Comparison of ENCODE assay signal across 8 cellular contexts in genomic region chr4:108466936-108467902, GRCh38.
DNase-seq lines count a peak whose midpoint lies in the region; ATAC-seq and TF ChIP-seq lines count a peak whose summit lies in the region.

No MANE protein-coding gene starts in this region.

- H3K36me3 Mint-ChIP-seq in activated CD4-positive, alpha-beta T cell treated with anti-CD3 and anti-CD28 coated beads, Interleukin-2, amount 10 ng/mL, durations not matched to agents 7 days and 5 days (ENCODE audit: low read depth) = peaks cover 9% of the 10 kb centered on the region

- CTCF ChIA-PET in activated CD4-positive, alpha-beta T cell treated with anti-CD3 and anti-CD28 coated beads, Interleukin-2, amount 10 ng/mL, durations not matched to agents 7 days and 5 days (lab: Charles Lee) = interaction anchor here (0.6 to 1.6 kb wide), 6 partner anchors 19 to 448 kb away, joined by 3 to 4 read pairs (median 3); no protein-coding TSS in a partner anchor

- H3K27ac Mint-ChIP-seq in activated CD4-positive, alpha-beta T cell treated with anti-CD3 and anti-CD28 coated beads, Interleukin-2, amount 10 ng/mL, durations not matched to agents 7 days and 5 days = peak overlapping the region; percentile 98

- no peak overlapping the region for H3K4me3 ChIP-seq in epithelial cell of esophagus (ENCODE audit: low read length)

- peak overlapping the region; percentile 58 for H3K4me3 Mint-ChIP-seq in activated CD4-positive, alpha-beta T cell treated with anti-CD3 and anti-CD28 coated beads, Interleukin-2, amount 10 ng/mL, durations not matched to agents 7 days and 5 days

- H3K4me1 Mint-ChIP-seq in activated CD4-positive, alpha-beta T cell treated with anti-CD3 and anti-CD28 coated beads, Interleukin-2, amount 10 ng/mL, durations not matched to agents 7 days and 5 days = peaks cover 46% of the 10 kb centered on the region

- intact Hi-C loops in cardiac septum (cut with DNase I) = no loop called here

- ATAC-seq in HG02623 (IDR thresholded peaks at IDR 0.05; ENCODE audit: unreplicated experiment) = peak; percentile 93

- in situ Hi-C loops in G401 (cut with HindIII; ENCODE audit: low sequenced_read_pairs) = no loop called here

- no peaks in the 10 kb centered on the region for H3K27me3 Mint-ChIP-seq in activated CD4-positive, alpha-beta T cell treated with anti-CD3 and anti-CD28 coated beads, Interleukin-2, amount 10 ng/mL, durations not matched to agents 7 days and 5 days

- POLR2A ChIA-PET in activated CD4-positive, alpha-beta T cell treated with anti-CD3 and anti-CD28 coated beads, Interleukin-2, amount 10 ng/mL, durations not matched to agents 7 days and 5 days (lab: Charles Lee) = interaction anchor here (0.6 to 1.4 kb wide), 2 partner anchors 294 to 315 kb away, joined by 3 to 5 read pairs; no protein-coding TSS in a partner anchor

- no peak for TF ChIP-seq CTCF in epithelial cell of esophagus (IDR thresholded peaks at IDR 0.05; ENCODE audit: insufficient read depth, low read depth, low read length, missing control alignments)

- peaks cover 11% of the 10 kb centered on the region for H3K9me3 Mint-ChIP-seq in activated CD4-positive, alpha-beta T cell treated with anti-CD3 and anti-CD28 coated beads, Interleukin-2, amount 10 ng/mL, durations not matched to agents 7 days and 5 days

- peak; percentile 51 for DNase-seq in activated CD4-positive, alpha-beta T cell treated with anti-CD3 and anti-CD28 coated beads, Interleukin-2, amount 10 ng/mL, durations not matched to agents 7 days and 5 days
- DNase-seq in activated CD4-positive, alpha-beta T cell treated with anti-CD3 and anti-CD28 coated beads for 1 hour = no peak
- DNase-seq in NCI-H510A (lab: John Stamatoyannopoulos, UW) (peak; percentile 49), epithelial cell of esophagus (ENCODE audit: low read depth) (peak; percentile 70), cardiac septum (ENCODE audit: low spot score) (no peak), cerebellar cortex (ENCODE audit: low spot score) (no peak), G401 (ENCODE audit: low spot score) (no peak)

Comparison
In these comparisons a context has a peak if more than half of its experiments do, and no peak if none do; other contexts are left out.
1. DNase-seq: peak in activated CD4-positive, alpha-beta T cell treated with anti-CD3 and anti-CD28 coated beads, Interleukin-2, amount 10 ng/mL, durations not matched to agents 7 days and 5 days (single experiment), NCI-H510A (single experiment) and epithelial cell of esophagus (single experiment); none in activated CD4-positive, alpha-beta T cell treated with anti-CD3 and anti-CD28 coated beads for 1 hour (single experiment), cardiac septum (single experiment), cerebellar cortex (single experiment) and G401 (single experiment).